ENCODE assay signal across 8 cellular contexts in genomic region chr19:34134190-34135032, GRCh38. TPM values are rescaled to one million over a fixed set of nuclear protein-coding genes. Genes with fewer than 3 reads are reported as not detected.
A peak's percentile ranks its signal among the peaks of the same experiment; 100 is the strongest.
DNase-seq lines count a peak whose midpoint lies in the region; ATAC-seq and TF ChIP-seq lines count a peak whose summit lies in the region.

No MANE protein-coding gene starts in this region.

- H3K4me2 ChIP-seq in GM23248 (ENCODE audit: unreplicated experiment) (peak overlapping the region; percentile 86), neural cell (ENCODE audit: low read length) (peak overlapping the region; percentile 58)

- H4K20me1 ChIP-seq in GM23248 (ENCODE audit: insufficient read depth) = no peaks in the 10 kb centered on the region
- H4K20me1 ChIP-seq in neural cell (ENCODE audit: insufficient read depth) = no peaks in the 10 kb centered on the region

- ATAC-seq in RWPE2 (ENCODE audit: low read depth) = peak; percentile 89
- ATAC-seq in stimulated activated naive CD8-positive, alpha-beta T cell treated with anti-CD3 and anti-CD28 coated beads, Interleukin-15, amount 100 ng/mL, for 72 hours = peak; percentile 98

- H3K9me2 ChIP-seq in GM23248 (ENCODE audit: insufficient read depth) (no peaks in the 10 kb centered on the region), neural cell (ENCODE audit: insufficient read depth, low read length) (no peaks in the 10 kb centered on the region)

- H3K4me1 Mint-ChIP-seq in stimulated activated naive CD8-positive, alpha-beta T cell treated with anti-CD3 and anti-CD28 coated beads, Interleukin-15, amount 100 ng/mL, for 72 hours = peaks cover 11% of the 10 kb centered on the region

- H3K4me3 Mint-ChIP-seq in stimulated activated naive CD8-positive, alpha-beta T cell treated with anti-CD3 and anti-CD28 coated beads, Interleukin-15, amount 100 ng/mL, for 72 hours = peak overlapping the region; percentile 94 to 95

- H3K4me1 ChIP-seq in GM23248 (ENCODE audit: insufficient read depth) = no peaks in the 10 kb centered on the region
- H3K4me1 ChIP-seq in RWPE2 (ENCODE audit: insufficient read depth, poor library complexity, severe bottlenecking) = no peaks in the 10 kb centered on the region

- no peaks in the 10 kb centered on the region for H3K27me3 Mint-ChIP-seq in stimulated activated naive CD8-positive, alpha-beta T cell treated with anti-CD3 and anti-CD28 coated beads, Interleukin-15, amount 100 ng/mL, for 72 hours

- H2AFZ ChIP-seq in GM23248 = peak overlapping the region; percentile 97
- peak overlapping the region; percentile 87 for H2AFZ ChIP-seq in neural cell (ENCODE audit: low read depth, low read length)

- peak overlapping the region; percentile 65 for H3K27ac ChIP-seq in GM23248
- peak overlapping the region; percentile 79 for H3K27ac ChIP-seq in KOPT-K1 (ENCODE audit: low read depth, low read length, poor library complexity, severe bottlenecking)
- H3K27ac ChIP-seq in RWPE2 (ENCODE audit: poor library complexity, severe bottlenecking) = peak overlapping the region; percentile 58
- no peak overlapping the region for H3K27ac ChIP-seq in neural cell (ENCODE audit: low read length)

- TF ChIP-seq RAD21 in neural cell (conservative IDR thresholded peaks at IDR 0.05) = no peak

- H3K27me3 ChIP-seq in GM23248 (replicated peaks; ENCODE audit: insufficient read depth) (no peaks in the 10 kb centered on the region; the same call in 1 of the 2 replicates), RWPE2 (ENCODE audit: insufficient read depth, poor library complexity, severe bottlenecking) (no peaks in the 10 kb centered on the region), neural cell (ENCODE audit: insufficient read depth, low read depth, low read length) (no peaks in the 10 kb centered on the region)

- no peaks in the 10 kb centered on the region for H3K9me3 ChIP-seq in GM23248 (ENCODE audit: low read depth)
- no peaks in the 10 kb centered on the region for H3K9me3 ChIP-seq in KOPT-K1 (ENCODE audit: insufficient read depth, low read length, poor library complexity, severe bottlenecking)
- H3K9me3 ChIP-seq in RWPE2 (ENCODE audit: severe bottlenecking) = no peaks in the 10 kb centered on the region
- H3K9me3 ChIP-seq in neural cell (ENCODE audit: low read length) = no peaks in the 10 kb centered on the region

- no peaks in the 10 kb centered on the region for H3K79me2 ChIP-seq in GM23248 (ENCODE audit: insufficient read depth)
- no peaks in the 10 kb centered on the region for H3K79me2 ChIP-seq in neural cell (replicated peaks; ENCODE audit: insufficient read depth, low read length)

- no peaks in the 10 kb centered on the region for H3K9me3 Mint-ChIP-seq in stimulated activated naive CD8-positive, alpha-beta T cell treated with anti-CD3 and anti-CD28 coated beads, Interleukin-15, amount 100 ng/mL, for 72 hours

- H3K27ac Mint-ChIP-seq in stimulated activated naive CD8-positive, alpha-beta T cell treated with anti-CD3 and anti-CD28 coated beads, Interleukin-15, amount 100 ng/mL, for 72 hours = peak overlapping the region; percentile 98

- peak overlapping the region; percentile 83 for H3K9ac ChIP-seq in GM23248
- peak overlapping the region; percentile 64 for H3K9ac ChIP-seq in neural cell (ENCODE audit: low read length)

- DNase-seq in ELR (ENCODE audit: low read depth) (peak; percentile 76), GM23248 (peak; percentile 82), RWPE2 (ENCODE audit: low spot score) (peak; percentile 69), fibroblast of the conjunctiva (ENCODE audit: low read depth) (peak; percentile 56)
- DNase-seq in activated effector memory CD4-positive, alpha-beta T cell treated with anti-CD3 and anti-CD28 coated beads, Interleukin-2, amount 50 U/mL, for 16 hours = peak; percentile 95
- DNase-seq in stimulated activated naive CD8-positive, alpha-beta T cell treated with anti-CD3 and anti-CD28 coated beads, Interleukin-15, amount 100 ng/mL, for 72 hours = peak; percentile 93

- TF ChIP-seq CTCF in RWPE2 (IDR thresholded peaks at IDR 0.05; ENCODE audit: poor library complexity, severe bottlenecking) = no peak
- TF ChIP-seq CTCF in neural cell (IDR thresholded peaks at IDR 0.05; ENCODE audit: poor library complexity, severe bottlenecking) = no peak

- H3F3A ChIP-seq in GM23248 (ENCODE audit: insufficient read depth) (peaks cover 8% of the 10 kb centered on the region; the same call in 1 of the 2 replicates), neural cell (ENCODE audit: insufficient read depth, low read length, poor library complexity, severe bottlenecking) (no peaks in the 10 kb centered on the region)

- H3K36me3 ChIP-seq in GM23248 (ENCODE audit: low read depth) (no peaks in the 10 kb centered on the region), KOPT-K1 (ENCODE audit: insufficient read depth, low read length) (no peaks in the 10 kb centered on the region), RWPE2 (ENCODE audit: low read depth) (no peaks in the 10 kb centered on the region), neural cell (ENCODE audit: insufficient read depth, low read length) (no peaks in the 10 kb centered on the region)

- in situ Hi-C loops in GM23248 (cut with MboI) = no loop called here

- H3K4me3 ChIP-seq in GM23248 = peak overlapping the region; percentile 90
- peak overlapping the region; percentile 60 for H3K4me3 ChIP-seq in RWPE2 (ENCODE audit: severe bottlenecking)
- H3K4me3 ChIP-seq in neural cell (ENCODE audit: low read length) = peak overlapping the region; percentile 76

- TF ChIP-seq EP300 in neural cell (conservative IDR thresholded peaks at IDR 0.05; ENCODE audit: poor library complexity, severe bottlenecking) = no peak

- WGBS in GM23248 (ENCODE audit: low coverage in 1 of 2, low lambda C conversion rate in 2 of 2, missing lambda C conversion rate in 2 of 2), 2 experiments = 2% methylated on average over 40 to 56 of the region's 62 CpGs

TF ChIP-seq in neural cell, 6 proteins besides CTCF, POLR2A, EP300 and RAD21:
- TF ChIP-seq TAF1 (IDR thresholded peaks at IDR 0.05; ENCODE audit: low read depth) = no peak
- TF ChIP-seq SMC3 (conservative IDR thresholded peaks at IDR 0.05; ENCODE audit: poor library complexity) = no peak
- no peak for TF ChIP-seq EZH2 (IDR thresholded peaks at IDR 0.05; ENCODE audit: borderline replicate concordance, insufficient read depth, low read length, poor library complexity, severe bottlenecking)
- TF ChIP-seq MXI1 (conservative IDR thresholded peaks at IDR 0.05; ENCODE audit: poor library complexity, severe bottlenecking) = peak; percentile 30
- no peak for TF ChIP-seq REST (IDR thresholded peaks at IDR 0.05; ENCODE audit: borderline replicate concordance)
- peak; percentile 35 for TF ChIP-seq POLR2AphosphoS5 (IDR thresholded peaks at IDR 0.05)
TF ChIP-seq in neural cell: peak in this region for 2.

RNA-seq across cellular contexts. Expression of gene LSM14A, which starts 37.9 kb away (rescaled TPM):
- total RNA-seq in GM23248 (2014; rRNA removed; shearing (Covaris generic)) = 46.4 and 66.1 TPM in 2 replicates
- polyA plus RNA-seq in GM23248 (2016; fragmentation: Nextera tagmentation; extraction: Ambion mirVana) (71.7 and 75.3 TPM in 2 replicates), neural cell (79.5 and 104 TPM in 2 replicates)
- polyA minus RNA-seq in neural cell = 127 and 132 TPM in 2 replicates
